ENCODE assay signal across 15 cellular contexts in genomic region chr12:102503056-102503681, GRCh38. TPM values are rescaled to one million over a fixed set of nuclear protein-coding genes. Genes with fewer than 3 reads are reported as not detected.
A peak's percentile ranks its signal among the peaks of the same experiment; 100 is the strongest.
DNase-seq lines count a peak whose midpoint lies in the region; ATAC-seq, FAIRE-seq and TF ChIP-seq lines count a peak whose summit lies in the region.
"Had no signal": no experiment of that assay in that cellular context is flagged by ENCODE, and none has a peak within 500 bp of the region (broad histone marks: within the 10 kb centered on the region; RNA-seq: fewer than 3 reads in every experiment).

No MANE protein-coding gene starts in this region.

- no peaks in the 10 kb centered on the region for H3F3A ChIP-seq in GM23248 (ENCODE audit: insufficient read depth)

- CTCF ChIA-PET in GM12878 (lab: Yijun Ruan, JAX) = interaction anchor here (1.0 to 1.9 kb wide), 3 partner anchors 19 to 308 kb away, joined by 3 to 9 read pairs (median 3); no protein-coding TSS in a partner anchor

- H3K36me3 ChIP-seq in GM12878 (ENCODE audit: control insufficient read depth in 2 of 2, insufficient read depth in 2 of 2, low read length in 1 of 2) = no peaks in the 10 kb centered on the region
- H3K36me3 ChIP-seq in GM23248 (ENCODE audit: low read depth) = no peaks in the 10 kb centered on the region
- H3K36me3 ChIP-seq: MG63, sigmoid colon had no signal

- RAD21 ChIA-PET in GM12878 (lab: Charles Lee; ENCODE audit: unreplicated experiment) = interaction anchor here (0.9 to 2.2 kb wide), 6 partner anchors 10 to 25 kb away, joined by 3 to 17 read pairs (median 4); no protein-coding TSS in a partner anchor

- DNase-seq in GM12892 (ENCODE audit: insufficient read length) = no peak
- peak; percentile 55 for DNase-seq in GM12878 (ENCODE audit: low read depth, low spot score)
- DNase-seq in stimulated activated CD8-positive, alpha-beta memory T cell treated with anti-CD3 and anti-CD28 coated beads, Interleukin-4, amount 100 ng/mL, for 48 hours = no peak
- no peak for DNase-seq in GM23248
- no peak for DNase-seq in NCI-H345 (lab: John Stamatoyannopoulos, UW)
- no peak for DNase-seq in GM19238 (ENCODE audit: insufficient read length, low spot score)
- DNase-seq: hippocampal formation, MG63, NCI-H774, sigmoid colon, T-helper 2 cell had no signal

- intact Hi-C loops in GM12878 (cut with micrococcal nuclease; ENCODE audit: unreplicated experiment) = no loop called here

- BruUV-seq in GM12878 (replicated peaks; lab: Mats Ljungman, UMichigan) = no TSS peak

- TF ChIP-seq RAD21 in GM12878 (IDR thresholded peaks at IDR 0.05; ENCODE audit: insufficient read depth, low read depth, low read length) = no peak

- H3K4me3 ChIP-seq in GM12878 = no peak overlapping the region; the same call in 1 of the 2 replicates
- no peak overlapping the region for H3K4me3 ChIP-seq in GM23248
- H3K4me3 ChIP-seq: MG63, sigmoid colon had no signal

- H3K79me2 ChIP-seq in GM12878 (ENCODE audit: control insufficient read depth, insufficient read depth, low read length) (no peaks in the 10 kb centered on the region), GM23248 (ENCODE audit: insufficient read depth) (no peaks in the 10 kb centered on the region)

- in situ Hi-C loops in GM12878 (cut with MboI) = no loop called here
- in situ Hi-C loops in GM23248 (cut with MboI) = no loop called here

- H3K27ac ChIP-seq in GM12878 (ENCODE audit: control insufficient read depth, insufficient read depth) (peak overlapping the region; percentile 32; the same call in 1 of the 2 replicates), GM23248 (no peak overlapping the region)
- H3K27ac ChIP-seq: sigmoid colon had no signal

- H3K9me2 ChIP-seq in GM23248 (ENCODE audit: insufficient read depth) = no peaks in the 10 kb centered on the region; the same call in 1 of the 2 replicates

- POLR2A ChIA-PET in GM12878 (lab: Charles Lee) = interaction anchor here (1.5 to 2.7 kb wide), 2 partner anchors 10 to 20 kb away, joined by 5 to 18 read pairs; no protein-coding TSS in a partner anchor

- peaks cover 13% of the 10 kb centered on the region; the same call in 1 of the 2 replicates for H3K4me1 ChIP-seq in GM12878 (ENCODE audit: control insufficient read depth, insufficient read depth, low read length)
- no peaks in the 10 kb centered on the region for H3K4me1 ChIP-seq in GM23248 (ENCODE audit: insufficient read depth)
- H3K4me1 ChIP-seq: sigmoid colon had no signal

- TF ChIP-seq EP300 in GM12878 (IDR thresholded peaks at IDR 0.05; ENCODE audit: borderline replicate concordance in 1 of 2, control insufficient read depth in 1 of 2, low read depth in 2 of 2, low read length in 2 of 2) = peak in 1 of 2 experiments; percentile 54; a peak in 1 of 4 replicates

- no peak for TF ChIP-seq CTCF in GM12878 (IDR thresholded peaks at IDR 0.05 in 2 of 3, conservative IDR thresholded peaks at IDR 0.05 in 1 of 3; ENCODE audit: control insufficient read depth in 2 of 3, extremely low read depth in 1 of 3, insufficient read depth in 1 of 3, low read depth in 3 of 3, low read length in 3 of 3)

- SMC1A ChIA-PET in GM12878 (lab: Charles Lee; ENCODE audit: uncharacterized antibody, unreplicated experiment) = interaction anchor here (0.7 to 3.4 kb wide), 6 partner anchors 11 to 49 kb away, joined by 3 to 25 read pairs (median 4); no protein-coding TSS in a partner anchor

- H4K20me1 ChIP-seq in GM12878 (ENCODE audit: control insufficient read depth, insufficient read depth) = no peaks in the 10 kb centered on the region
- H4K20me1 ChIP-seq in GM23248 (ENCODE audit: insufficient read depth) = no peaks in the 10 kb centered on the region

- H3K9ac ChIP-seq in GM12878 (ENCODE audit: control insufficient read depth, insufficient read depth, low read length) (no peak overlapping the region), GM23248 (no peak overlapping the region)

- peak overlapping the region; percentile 5; the same call in 1 of the 2 replicates for H2AFZ ChIP-seq in GM12878 (ENCODE audit: control insufficient read depth, low read depth, low read length)
- H2AFZ ChIP-seq in GM23248 = no peak overlapping the region

- H3K27me3 ChIP-seq in GM12878 (replicated peaks in 1 of 2; ENCODE audit: control insufficient read depth in 2 of 2, insufficient read depth in 2 of 2, low read length in 1 of 2) (no peaks in the 10 kb centered on the region), GM23248 (replicated peaks; ENCODE audit: insufficient read depth) (no peaks in the 10 kb centered on the region)
- H3K27me3 ChIP-seq: MG63, sigmoid colon had no signal

- peak overlapping the region; percentile 26 for H3K4me2 ChIP-seq in GM12878 (ENCODE audit: control insufficient read depth, insufficient read depth)
- H3K4me2 ChIP-seq in GM23248 (ENCODE audit: unreplicated experiment) = no peak overlapping the region

- no peaks in the 10 kb centered on the region; the same call in 2 of the 3 replicates for H3K9me3 ChIP-seq in GM12878 (replicated peaks; ENCODE audit: control insufficient read depth, insufficient read depth, low read length)
- no peaks in the 10 kb centered on the region for H3K9me3 ChIP-seq in GM23248 (ENCODE audit: low read depth)
- H3K9me3 ChIP-seq: MG63, sigmoid colon had no signal

- 19% methylated on average over 2 of the region's 2 CpGs for WGBS in GM12878 (ENCODE audit: insufficient coverage, insufficient replicate concordance, low lambda C conversion rate, missing lambda C conversion rate)
- 41 to 46% methylated on average over 2 of the region's 2 CpGs for WGBS in GM23248 (ENCODE audit: low coverage in 1 of 2, low lambda C conversion rate in 2 of 2, missing lambda C conversion rate in 2 of 2), 2 experiments

- peak; percentile 89 for ATAC-seq in GM21529 (IDR thresholded peaks at IDR 0.05; ENCODE audit: unreplicated experiment)
- peak; percentile 65 for ATAC-seq in HG03460 (IDR thresholded peaks at IDR 0.05; ENCODE audit: unreplicated experiment)
- ATAC-seq in GM12878 = peak; percentile 95

- TF ChIP-seq POLR2A in GM12892 (IDR thresholded peaks at IDR 0.05; ENCODE audit: low read depth, low read length) (no peak), GM12878 (IDR thresholded peaks at IDR 0.05; ENCODE audit: low read depth, low read length) (no peak)

- peak; percentile 87 for FAIRE-seq in GM12892 (lab: Jason Lieb, UNC)
- no peak for FAIRE-seq in GM12878 (lab: Jason Lieb, UNC)
- FAIRE-seq: astrocyte, endothelial cell of umbilical vein had no signal

TF ChIP-seq in GM12878, 131 proteins besides CTCF, POLR2A, EP300 and RAD21 (continues in another document):
- TF ChIP-seq RUNX3 (IDR thresholded peaks at IDR 0.05; ENCODE audit: low read length) (peak; percentile 40), ZNF274 (IDR thresholded peaks at IDR 0.05; ENCODE audit: insufficient read depth, insufficient read length) (no peak), RFX5 (IDR thresholded peaks at IDR 0.05; ENCODE audit: low read depth, low read length) (no peak), RAD51 (IDR thresholded peaks at IDR 0.05) (no peak), IKZF2 (IDR thresholded peaks at IDR 0.05) (peak; percentile 83 to 87), PRDM15 (CRISPR knock-in tag; IDR thresholded peaks at IDR 0.05) (no peak), PAX5 (IDR thresholded peaks at IDR 0.05; ENCODE audit: borderline replicate concordance, low read depth, low read length) (0 out of 2 replicates have a peak, but pooled peaks have one; percentile 9)

RNA-seq across cellular contexts. Expression of gene IGF1, which starts 22.8 kb away (rescaled TPM):
- 13.9 TPM for polyA plus RNA-seq in GM12892 (2012; ENCODE audit: missing spikeins)
- 21.3 and 22.3 TPM in 2 replicates for total RNA-seq in GM12878 (2013; cell fraction: nucleolus; rRNA removed)
- 2.4 and 2.6 TPM in 2 replicates for total RNA-seq in GM12878 (2014; rRNA removed)
- total RNA-seq in GM12878 (2014; rRNA removed; fragmentation: Illumina TruSeq; extraction: Trizol) = 2.8 and 2.9 TPM in 2 replicates
- total RNA-seq in GM12878 (2021) = 3.2 and 3.4 TPM in 2 replicates
- polyA plus RNA-seq in GM12878 (2011; ENCODE audit: low read depth) = 6.5 TPM
- polyA plus RNA-seq in GM12878 (2011; rRNA removed) = 7.9 and 10.2 TPM in 2 replicates
- polyA plus RNA-seq in GM12878 (2011; cell fraction: cytosol; rRNA removed) = 10.8 and 11.8 TPM in 2 replicates
- polyA plus RNA-seq in GM12878 (2011; cell fraction: nucleus; rRNA removed) = 3.6 and 4.2 TPM in 2 replicates
- polyA plus RNA-seq in GM12878 (2012) = 7.5 and 9.8 TPM in 2 replicates
- 2.7 and 3.7 TPM in 2 replicates for polyA plus RNA-seq in GM12878 (2014; fragmentation: Illumina TruSeq; extraction: Trizol)
- polyA plus RNA-seq in GM12878 (2014; fragmentation: Nextera tagmentation; extraction: Ambion mirVana) = 1 to 10 TPM; 6.2 to 9.2 TPM
- 1.8 and 2.5 TPM in 2 replicates for polyA plus RNA-seq in GM12878 (2014; rRNA removed)
- 1 to 10 TPM; 2.6 to 4.9 TPM for polyA plus RNA-seq in GM12878 (2016; fragmentation: Nextera tagmentation; extraction: Ambion mirVana)
- 5.2 and 11.5 TPM in 2 replicates for polyA minus RNA-seq in GM12878 (2011; rRNA and poly(A)+ RNA removed)
- polyA minus RNA-seq in GM12878 (2011; cell fraction: cytosol; rRNA and poly(A)+ RNA removed) = 1.3 and 3.1 TPM in 2 replicates
- polyA minus RNA-seq in GM12878 (2011; cell fraction: nucleus; rRNA and poly(A)+ RNA removed) = 3.9 and 8.5 TPM in 2 replicates
- 1.4 and 2.9 TPM in 2 replicates for total RNA-seq in GM23248 (2014; rRNA removed; shearing (Covaris generic))
- 2.1 and 2.3 TPM in 2 replicates for polyA plus RNA-seq in GM23248 (2016; fragmentation: Nextera tagmentation; extraction: Ambion mirVana)
- total RNA-seq: endothelial cell of umbilical vein had no signal
